ENCODE assay signal across 38 cellular contexts in the genomic region with DNA sequence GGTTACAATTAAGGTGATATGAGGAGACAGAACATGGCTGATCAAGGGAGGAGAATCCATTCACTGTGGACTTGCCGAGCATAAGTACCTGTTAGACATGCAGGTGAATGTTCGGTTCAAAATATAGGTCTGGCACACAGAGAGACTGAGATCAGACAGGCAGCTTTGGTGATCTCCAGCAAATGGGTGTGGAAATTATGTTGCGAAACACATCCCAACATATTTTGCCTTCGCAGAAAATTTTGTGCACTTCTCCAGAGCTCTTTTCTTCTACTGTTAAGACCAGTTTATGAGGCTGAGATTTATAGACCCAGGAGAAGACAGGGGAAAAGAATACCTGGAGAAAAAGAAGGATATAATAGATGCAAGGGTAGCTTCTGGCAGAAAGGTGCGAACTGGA.
"Had no signal": no experiment of that assay in that cellular context is flagged by ENCODE, and none has a peak within 500 bp of the region (broad histone marks: within the 10 kb centered on the region; RNA-seq: fewer than 3 reads in every experiment).

No MANE protein-coding gene starts in this region.

- H3K36me3 Mint-ChIP-seq: activated CD4-positive, alpha-beta memory T cell treated with anti-CD3 and anti-CD28 coated beads for 36 hours; activated CD8-positive, alpha-beta memory T cell treated with anti-CD3 and anti-CD28 coated beads, Interleukin-2, amount 10 ng/mL, durations not matched to agents 7 days and 5 days; activated naive CD4-positive, alpha-beta T cell treated with anti-CD3 and anti-CD28 coated beads, Interleukin-2, amount 50 U/mL, for 24 hours; activated naive CD8-positive, alpha-beta T cell treated with anti-CD3 and anti-CD28 coated beads for 36 hours had no signal

- H3K4me1 ChIP-seq: foreskin keratinocyte, gastrocnemius medialis, heart right ventricle had no signal

- DNase-seq: activated B cell treated with CpG ODN at 0.5 μM for 24 hours; activated CD4-positive, alpha-beta memory T cell treated with anti-CD3 and anti-CD28 coated beads for 36 hours; activated CD4-positive, alpha-beta T cell treated with anti-CD3 and anti-CD28 coated beads, Interleukin-2, amount 10 ng/mL, durations not matched to agents 24 days and 14 days; activated CD8-positive, alpha-beta memory T cell treated with anti-CD3 and anti-CD28 coated beads, Interleukin-2, amount 10 ng/mL, durations not matched to agents 7 days and 5 days; activated CD8-positive, alpha-beta memory T cell treated with anti-CD3 and anti-CD28 coated beads, Interleukin-2, amount 50 U/mL, for 4 hours; activated CD8-positive, alpha-beta T cell treated with anti-CD3 and anti-CD28 coated beads, Interleukin-2, amount 10 ng/mL, durations not matched to agents 7 days and 5 days; activated effector memory CD4-positive, alpha-beta T cell treated with anti-CD3 and anti-CD28 coated beads, Interleukin-2, amount 50 U/mL, for 16 hours; activated naive CD4-positive, alpha-beta T cell treated with anti-CD3 and anti-CD28 coated beads for 36 hours; activated naive CD8-positive, alpha-beta T cell treated with anti-CD3 and anti-CD28 coated beads for 36 hours; activated naive CD8-positive, alpha-beta T cell treated with anti-CD3 and anti-CD28 coated beads, Interleukin-2, amount 50 U/mL, for 24 hours; activated T-cell treated with anti-CD3 and anti-CD28 coated beads, Interleukin-2, amount 50 U/mL, for 1 hour; activated T-cell treated with anti-CD3 and anti-CD28 coated beads, Interleukin-2, amount 50 U/mL, for 48 hours; amniotic stem cell; anterior cingulate cortex; brain microvascular endothelial cell; dorsolateral prefrontal cortex; effector memory CD4-positive, alpha-beta T cell; endodermal cell; foreskin keratinocyte; gastrocnemius medialis; heart right ventricle; SW 1271; T-helper 1 cell; T-helper 17 cell; T1000 had no signal

- H3K27me3 ChIP-seq: brain microvascular endothelial cell, dorsolateral prefrontal cortex, foreskin keratinocyte, gastrocnemius medialis, heart right ventricle had no signal

- H3K27ac ChIP-seq: brain microvascular endothelial cell, coronary artery, dorsolateral prefrontal cortex, foreskin keratinocyte, gastrocnemius medialis, heart right ventricle, VCaP had no signal

- H3K4me3 Mint-ChIP-seq: activated B cell treated with CpG ODN at 0.5 μM for 24 hours; activated CD4-positive, alpha-beta memory T cell treated with anti-CD3 and anti-CD28 coated beads for 36 hours; activated CD4-positive, alpha-beta T cell treated with anti-CD3 and anti-CD28 coated beads, Interleukin-2, amount 10 ng/mL, durations not matched to agents 24 days and 14 days; activated CD8-positive, alpha-beta memory T cell treated with anti-CD3 and anti-CD28 coated beads, Interleukin-2, amount 10 ng/mL, durations not matched to agents 7 days and 5 days; activated CD8-positive, alpha-beta T cell treated with anti-CD3 and anti-CD28 coated beads, Interleukin-2, amount 10 ng/mL, durations not matched to agents 7 days and 5 days; activated naive CD4-positive, alpha-beta T cell treated with anti-CD3 and anti-CD28 coated beads for 36 hours; activated naive CD4-positive, alpha-beta T cell treated with anti-CD3 and anti-CD28 coated beads, Interleukin-2, amount 50 U/mL, for 24 hours; activated naive CD8-positive, alpha-beta T cell treated with anti-CD3 and anti-CD28 coated beads for 36 hours; activated naive CD8-positive, alpha-beta T cell treated with anti-CD3 and anti-CD28 coated beads, Interleukin-2, amount 50 U/mL, for 24 hours; activated T-helper 1 cell treated with anti-CD3 and anti-CD28 coated beads, Interleukin-12 subunit alpha, Interleukin-12 subunit beta, Interleukin-2, Interleukin-4 antibody, amounts not matched to agents 30 ng/mL and 10 ng/mL and 1 ng/mL, durations not matched to agents 14 hours and 24 hours and 36 hours; central memory CD8-positive, alpha-beta T cell; dendritic cell treated with granulocyte-macrophage colony-stimulating factor and Interleukin-4, amounts not matched to agents 40 ng/mL and 50 ng/mL, for 4 days; endodermal cell; T-helper 17 cell; T-helper 2 cell treated with Interferon-gamma antibody and Interleukin-4, amounts not matched to agents 5 μg/mL and 100 μg/mL, for 36 hours had no signal

- H3K27me3 Mint-ChIP-seq: activated B cell treated with CpG ODN at 0.5 μM for 24 hours; activated naive CD4-positive, alpha-beta T cell treated with anti-CD3 and anti-CD28 coated beads, Interleukin-2, amount 50 U/mL, for 24 hours; activated naive CD8-positive, alpha-beta T cell treated with anti-CD3 and anti-CD28 coated beads, Interleukin-2, amount 50 U/mL, for 24 hours; central memory CD8-positive, alpha-beta T cell; dendritic cell treated with granulocyte-macrophage colony-stimulating factor and Interleukin-4, amounts not matched to agents 40 ng/mL and 50 ng/mL, for 4 days; T-helper 17 cell had no signal

- H3K9me3 Mint-ChIP-seq: activated B cell treated with CpG ODN at 0.5 μM for 24 hours; activated CD4-positive, alpha-beta memory T cell treated with anti-CD3 and anti-CD28 coated beads for 36 hours; activated CD4-positive, alpha-beta T cell treated with anti-CD3 and anti-CD28 coated beads, Interleukin-2, amount 10 ng/mL, durations not matched to agents 24 days and 14 days; activated naive CD4-positive, alpha-beta T cell treated with anti-CD3 and anti-CD28 coated beads for 36 hours; activated naive CD4-positive, alpha-beta T cell treated with anti-CD3 and anti-CD28 coated beads, Interleukin-2, amount 50 U/mL, for 24 hours; activated naive CD8-positive, alpha-beta T cell treated with anti-CD3 and anti-CD28 coated beads for 36 hours; activated naive CD8-positive, alpha-beta T cell treated with anti-CD3 and anti-CD28 coated beads, Interleukin-2, amount 50 U/mL, for 24 hours; activated T-helper 1 cell treated with anti-CD3 and anti-CD28 coated beads, Interleukin-12 subunit alpha, Interleukin-12 subunit beta, Interleukin-2, Interleukin-4 antibody, amounts not matched to agents 30 ng/mL and 10 ng/mL and 1 ng/mL, durations not matched to agents 14 hours and 24 hours and 36 hours; activated T-helper 2 cell treated with anti-CD3 and anti-CD28 coated beads, Interferon-gamma antibody, Interleukin-2, Interleukin-4, amounts not matched to agents 10 μg/mL and 5 μg/mL and 100 μg/mL, durations not matched to agents 14 hours and 24 hours and 36 hours; central memory CD8-positive, alpha-beta T cell; dendritic cell treated with granulocyte-macrophage colony-stimulating factor and Interleukin-4, amounts not matched to agents 40 ng/mL and 50 ng/mL, for 4 days; endodermal cell; T-helper 2 cell treated with Interferon-gamma antibody and Interleukin-4, amounts not matched to agents 5 μg/mL and 100 μg/mL, for 36 hours had no signal

- H3K36me3 ChIP-seq: brain microvascular endothelial cell, gastrocnemius medialis, heart right ventricle had no signal

- ATAC-seq: activated CD4-positive, CD25-positive, alpha-beta regulatory T cell treated with anti-CD3 and anti-CD28 coated beads, Interleukin-2, amount 50 U/mL, for 24 hours; activated CD8-positive, alpha-beta memory T cell treated with anti-CD3 and anti-CD28 coated beads, Interleukin-2, amount 10 ng/mL, durations not matched to agents 7 days and 5 days; activated CD8-positive, alpha-beta T cell treated with anti-CD3 and anti-CD28 coated beads, Interleukin-2, amount 10 ng/mL, durations not matched to agents 7 days and 5 days; activated naive CD8-positive, alpha-beta T cell treated with anti-CD3 and anti-CD28 coated beads, Interleukin-2, amount 50 U/mL, for 24 hours; esophagus mucosa; foreskin keratinocyte; gastrocnemius medialis; heart right ventricle; T-helper 17 cell had no signal

- FAIRE-seq: astrocyte, bronchial epithelial cell, TTC549 had no signal

- H3K27ac Mint-ChIP-seq: activated B cell treated with CpG ODN at 0.5 μM for 24 hours; activated CD4-positive, alpha-beta memory T cell treated with anti-CD3 and anti-CD28 coated beads for 36 hours; activated CD4-positive, alpha-beta T cell treated with anti-CD3 and anti-CD28 coated beads, Interleukin-2, amount 10 ng/mL, durations not matched to agents 24 days and 14 days; activated CD8-positive, alpha-beta memory T cell treated with anti-CD3 and anti-CD28 coated beads, Interleukin-2, amount 10 ng/mL, durations not matched to agents 7 days and 5 days; activated CD8-positive, alpha-beta T cell treated with anti-CD3 and anti-CD28 coated beads, Interleukin-2, amount 10 ng/mL, durations not matched to agents 7 days and 5 days; activated naive CD4-positive, alpha-beta T cell treated with anti-CD3 and anti-CD28 coated beads for 36 hours; activated naive CD4-positive, alpha-beta T cell treated with anti-CD3 and anti-CD28 coated beads, Interleukin-2, amount 50 U/mL, for 24 hours; activated naive CD8-positive, alpha-beta T cell treated with anti-CD3 and anti-CD28 coated beads for 36 hours; activated naive CD8-positive, alpha-beta T cell treated with anti-CD3 and anti-CD28 coated beads, Interleukin-2, amount 50 U/mL, for 24 hours; activated T-helper 1 cell treated with anti-CD3 and anti-CD28 coated beads, Interleukin-12 subunit alpha, Interleukin-12 subunit beta, Interleukin-2, Interleukin-4 antibody, amounts not matched to agents 30 ng/mL and 10 ng/mL and 1 ng/mL, durations not matched to agents 14 hours and 24 hours and 36 hours; activated T-helper 2 cell treated with anti-CD3 and anti-CD28 coated beads, Interferon-gamma antibody, Interleukin-2, Interleukin-4, amounts not matched to agents 10 μg/mL and 5 μg/mL and 100 μg/mL, durations not matched to agents 14 hours and 24 hours and 36 hours; dendritic cell treated with granulocyte-macrophage colony-stimulating factor and Interleukin-4, amounts not matched to agents 40 ng/mL and 50 ng/mL, for 4 days; endodermal cell; T-helper 17 cell; T-helper 2 cell treated with Interferon-gamma antibody and Interleukin-4, amounts not matched to agents 5 μg/mL and 100 μg/mL, for 36 hours had no signal

- H3K4me3 ChIP-seq: coronary artery, dorsolateral prefrontal cortex, gastrocnemius medialis, heart right ventricle had no signal

- H3K9me3 ChIP-seq: gastrocnemius medialis, heart right ventricle had no signal

- H3K4me1 Mint-ChIP-seq: activated B cell treated with CpG ODN at 0.5 μM for 24 hours; activated CD4-positive, alpha-beta T cell treated with anti-CD3 and anti-CD28 coated beads, Interleukin-2, amount 10 ng/mL, durations not matched to agents 24 days and 14 days; activated CD8-positive, alpha-beta memory T cell treated with anti-CD3 and anti-CD28 coated beads, Interleukin-2, amount 10 ng/mL, durations not matched to agents 7 days and 5 days; activated naive CD4-positive, alpha-beta T cell treated with anti-CD3 and anti-CD28 coated beads, Interleukin-2, amount 50 U/mL, for 24 hours; activated naive CD8-positive, alpha-beta T cell treated with anti-CD3 and anti-CD28 coated beads for 36 hours; activated naive CD8-positive, alpha-beta T cell treated with anti-CD3 and anti-CD28 coated beads, Interleukin-2, amount 50 U/mL, for 24 hours; central memory CD8-positive, alpha-beta T cell; endodermal cell; T-helper 17 cell had no signal
